1 cellular context compared by ENCODE assay signal in the genomic region with DNA sequence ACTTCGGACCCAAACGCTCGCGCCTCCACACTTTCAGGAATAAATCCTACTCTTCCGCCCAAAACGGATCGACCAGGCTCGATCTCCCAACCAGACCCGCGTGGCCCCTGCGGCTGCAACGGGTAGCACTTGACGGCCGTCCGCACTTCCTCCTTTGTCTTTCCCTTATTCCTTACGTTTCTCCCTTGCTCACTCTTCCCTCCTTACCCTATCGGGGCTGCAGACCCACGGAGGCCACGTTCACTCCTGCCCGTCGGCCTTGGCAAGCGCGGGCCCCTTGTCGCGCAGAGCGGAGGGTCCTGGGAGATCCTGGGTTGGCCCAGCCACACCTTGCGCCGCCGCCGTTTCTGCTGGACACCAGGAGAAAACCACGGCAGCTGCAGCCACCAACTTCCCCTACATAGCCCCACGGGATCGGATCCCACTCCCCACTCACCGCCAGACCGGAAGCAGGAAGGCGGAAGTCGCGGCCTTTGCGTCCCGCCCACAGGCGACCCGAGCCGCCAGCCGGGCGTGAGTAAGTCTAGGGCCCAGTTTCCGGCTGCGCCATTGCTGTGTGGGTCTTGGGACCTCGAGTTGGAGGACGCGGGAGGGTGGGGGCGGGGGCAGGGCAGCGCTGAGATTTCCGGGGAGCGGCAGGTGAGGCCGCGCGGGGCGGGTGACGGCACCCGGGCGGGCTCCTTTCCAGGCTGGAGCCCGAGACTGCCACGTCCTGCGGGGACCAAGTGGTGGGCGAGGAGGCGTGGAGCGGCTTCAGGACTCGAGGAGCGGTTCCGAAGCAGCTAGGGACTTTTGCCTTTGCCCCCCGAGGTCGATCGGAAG.
TF ChIP-seq lines count a peak whose summit lies in the region.

TSS of gene SMIM15 (minus strand) at position 459 of the 822 bp plus-strand sequence. CDS start 2,297 bp downstream, outside the sequence.

TF ChIP-seq in HepG2, 621 proteins besides CTCF, POLR2A, EP300 and RAD21 (continued from another document and continues in another):
- TF ChIP-seq RNF2 (conservative IDR thresholded peaks at IDR 0.05; ENCODE audit: low read depth) (0 out of 2 replicates have a peak, but pooled peaks have one; percentile 24), ZNF281 (CRISPR knock-in tag; IDR thresholded peaks at IDR 0.05; ENCODE audit: borderline replicate concordance) (peak; percentile 74; the same call in 1 of the 2 replicates), ZNF414 (CRISPR knock-in tag; IDR thresholded peaks at IDR 0.05) (peak; percentile 59), ZFP91 (CRISPR knock-in tag; IDR thresholded peaks at IDR 0.05; ENCODE audit: borderline replicate concordance) (peak; percentile 86; the same call in 1 of the 2 replicates), TRIM24 (CRISPR knock-in tag; IDR thresholded peaks at IDR 0.05) (no peak), ZNF557 (CRISPR knock-in tag; IDR thresholded peaks at IDR 0.05) (0 out of 2 replicates have a peak, but pooled peaks have one; percentile 75), TBX2 (CRISPR knock-in tag; IDR thresholded peaks at IDR 0.05; ENCODE audit: borderline replicate concordance) (peak; percentile 81), ZNF614 (CRISPR knock-in tag; IDR thresholded peaks at IDR 0.05; ENCODE audit: borderline replicate concordance) (peak; percentile 67; the same call in 1 of the 2 replicates), ZNF230 (CRISPR knock-in tag; IDR thresholded peaks at IDR 0.05) (peak; percentile 82), ZNF331 (CRISPR knock-in tag; IDR thresholded peaks at IDR 0.05) (peak; percentile 26; the same call in 1 of the 2 replicates), ZNF607 (CRISPR knock-in tag; IDR thresholded peaks at IDR 0.05; ENCODE audit: borderline replicate concordance) (peak; percentile 61), ZNF543 (CRISPR knock-in tag; IDR thresholded peaks at IDR 0.05) (peak; percentile 76), TCF7 (IDR thresholded peaks at IDR 0.05; ENCODE audit: low read depth) (no peak), ZBTB38 (CRISPR knock-in tag; IDR thresholded peaks at IDR 0.05) (peak; percentile 26; the same call in 1 of the 2 replicates), ONECUT2 (CRISPR knock-in tag; IDR thresholded peaks at IDR 0.05) (0 out of 2 replicates have a peak, but pooled peaks have one; percentile 4), ZNF432 (CRISPR knock-in tag; IDR thresholded peaks at IDR 0.05; ENCODE audit: borderline replicate concordance) (no peak), KLF12 (CRISPR knock-in tag; IDR thresholded peaks at IDR 0.05; ENCODE audit: borderline replicate concordance) (peak; percentile 85), DPF2 (CRISPR knock-in tag; IDR thresholded peaks at IDR 0.05; ENCODE audit: borderline replicate concordance, low read depth) (no peak), ZNF562 (CRISPR knock-in tag; IDR thresholded peaks at IDR 0.05; ENCODE audit: borderline replicate concordance) (no peak), ZNF17 (CRISPR knock-in tag; IDR thresholded peaks at IDR 0.05) (no peak), MXD4 (CRISPR knock-in tag; IDR thresholded peaks at IDR 0.05) (peak; percentile 38; the same call in 1 of the 2 replicates), ZFX (CRISPR knock-in tag; IDR thresholded peaks at IDR 0.05; ENCODE audit: low read depth) (peak; percentile 93), MTA1 (CRISPR knock-in tag; IDR thresholded peaks at IDR 0.05; ENCODE audit: borderline replicate concordance) (peak; percentile 89; the same call in 1 of the 2 replicates), POGK (CRISPR knock-in tag; conservative IDR thresholded peaks at IDR 0.05) (peak; percentile 65), NFYC (CRISPR knock-in tag; IDR thresholded peaks at IDR 0.05) (peak; percentile 47), PRMT3 (CRISPR knock-in tag; IDR thresholded peaks at IDR 0.05; ENCODE audit: borderline replicate concordance, low read depth) (peak; percentile 72; the same call in 1 of the 2 replicates), NAIF1 (CRISPR knock-in tag; IDR thresholded peaks at IDR 0.05; ENCODE audit: borderline replicate concordance) (no peak), IRF9 (CRISPR knock-in tag; IDR thresholded peaks at IDR 0.05; ENCODE audit: borderline replicate concordance) (peak; percentile 55; the same call in 1 of the 2 replicates), CENPX (CRISPR knock-in tag; IDR thresholded peaks at IDR 0.05) (no peak), SIX4 (CRISPR knock-in tag; IDR thresholded peaks at IDR 0.05) (no peak), ZEB1 (IDR thresholded peaks at IDR 0.05; ENCODE audit: insufficient replicate concordance, low read depth) (peak; percentile 21), ZNF883 (CRISPR knock-in tag; IDR thresholded peaks at IDR 0.05; ENCODE audit: not compliant biosample characterization) (peak; percentile 87), NFE2 (CRISPR knock-in tag; IDR thresholded peaks at IDR 0.05) (no peak), GATAD1 (CRISPR knock-in tag; IDR thresholded peaks at IDR 0.05) (peak; percentile 82), CREM (IDR thresholded peaks at IDR 0.05) (peak; percentile 52), CREM (CRISPR knock-in tag; IDR thresholded peaks at IDR 0.05) (no peak), SCMH1 (CRISPR knock-in tag; IDR thresholded peaks at IDR 0.05; ENCODE audit: borderline replicate concordance) (no peak), KMT2A (CRISPR knock-in tag; IDR thresholded peaks at IDR 0.05) (peak; percentile 82; the same call in 1 of the 2 replicates)
- TF ChIP-seq, protein P1, sequence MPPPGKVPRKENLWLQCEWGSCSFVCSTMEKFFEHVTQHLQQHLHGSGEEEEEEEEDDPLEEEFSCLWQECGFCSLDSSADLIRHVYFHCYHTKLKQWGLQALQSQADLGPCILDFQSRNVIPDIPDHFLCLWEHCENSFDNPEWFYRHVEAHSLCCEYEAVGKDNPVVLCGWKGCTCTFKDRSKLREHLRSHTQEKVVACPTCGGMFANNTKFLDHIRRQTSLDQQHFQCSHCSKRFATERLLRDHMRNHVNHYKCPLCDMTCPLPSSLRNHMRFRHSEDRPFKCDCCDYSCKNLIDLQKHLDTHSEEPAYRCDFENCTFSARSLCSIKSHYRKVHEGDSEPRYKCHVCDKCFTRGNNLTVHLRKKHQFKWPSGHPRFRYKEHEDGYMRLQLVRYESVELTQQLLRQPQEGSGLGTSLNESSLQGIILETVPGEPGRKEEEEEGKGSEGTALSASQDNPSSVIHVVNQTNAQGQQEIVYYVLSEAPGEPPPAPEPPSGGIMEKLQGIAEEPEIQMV (CRISPR knock-in tag; IDR thresholded peaks at IDR 0.05; ENCODE audit: low read depth): no peak; the same call in none of the 2 replicates
- TF ChIP-seq, protein P2, sequence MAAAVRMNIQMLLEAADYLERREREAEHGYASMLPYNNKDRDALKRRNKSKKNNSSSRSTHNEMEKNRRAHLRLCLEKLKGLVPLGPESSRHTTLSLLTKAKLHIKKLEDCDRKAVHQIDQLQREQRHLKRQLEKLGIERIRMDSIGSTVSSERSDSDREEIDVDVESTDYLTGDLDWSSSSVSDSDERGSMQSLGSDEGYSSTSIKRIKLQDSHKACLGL (CRISPR knock-in tag; IDR thresholded peaks at IDR 0.05): peak; percentile 51
- TF ChIP-seq, protein P3, sequence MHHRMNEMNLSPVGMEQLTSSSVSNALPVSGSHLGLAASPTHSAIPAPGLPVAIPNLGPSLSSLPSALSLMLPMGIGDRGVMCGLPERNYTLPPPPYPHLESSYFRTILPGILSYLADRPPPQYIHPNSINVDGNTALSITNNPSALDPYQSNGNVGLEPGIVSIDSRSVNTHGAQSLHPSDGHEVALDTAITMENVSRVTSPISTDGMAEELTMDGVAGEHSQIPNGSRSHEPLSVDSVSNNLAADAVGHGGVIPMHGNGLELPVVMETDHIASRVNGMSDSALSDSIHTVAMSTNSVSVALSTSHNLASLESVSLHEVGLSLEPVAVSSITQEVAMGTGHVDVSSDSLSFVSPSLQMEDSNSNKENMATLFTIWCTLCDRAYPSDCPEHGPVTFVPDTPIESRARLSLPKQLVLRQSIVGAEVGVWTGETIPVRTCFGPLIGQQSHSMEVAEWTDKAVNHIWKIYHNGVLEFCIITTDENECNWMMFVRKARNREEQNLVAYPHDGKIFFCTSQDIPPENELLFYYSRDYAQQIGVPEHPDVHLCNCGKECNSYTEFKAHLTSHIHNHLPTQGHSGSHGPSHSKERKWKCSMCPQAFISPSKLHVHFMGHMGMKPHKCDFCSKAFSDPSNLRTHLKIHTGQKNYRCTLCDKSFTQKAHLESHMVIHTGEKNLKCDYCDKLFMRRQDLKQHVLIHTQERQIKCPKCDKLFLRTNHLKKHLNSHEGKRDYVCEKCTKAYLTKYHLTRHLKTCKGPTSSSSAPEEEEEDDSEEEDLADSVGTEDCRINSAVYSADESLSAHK (CRISPR knock-in tag; IDR thresholded peaks at IDR 0.05; ENCODE audit: borderline replicate concordance): no peak
- TF ChIP-seq, protein P4, sequence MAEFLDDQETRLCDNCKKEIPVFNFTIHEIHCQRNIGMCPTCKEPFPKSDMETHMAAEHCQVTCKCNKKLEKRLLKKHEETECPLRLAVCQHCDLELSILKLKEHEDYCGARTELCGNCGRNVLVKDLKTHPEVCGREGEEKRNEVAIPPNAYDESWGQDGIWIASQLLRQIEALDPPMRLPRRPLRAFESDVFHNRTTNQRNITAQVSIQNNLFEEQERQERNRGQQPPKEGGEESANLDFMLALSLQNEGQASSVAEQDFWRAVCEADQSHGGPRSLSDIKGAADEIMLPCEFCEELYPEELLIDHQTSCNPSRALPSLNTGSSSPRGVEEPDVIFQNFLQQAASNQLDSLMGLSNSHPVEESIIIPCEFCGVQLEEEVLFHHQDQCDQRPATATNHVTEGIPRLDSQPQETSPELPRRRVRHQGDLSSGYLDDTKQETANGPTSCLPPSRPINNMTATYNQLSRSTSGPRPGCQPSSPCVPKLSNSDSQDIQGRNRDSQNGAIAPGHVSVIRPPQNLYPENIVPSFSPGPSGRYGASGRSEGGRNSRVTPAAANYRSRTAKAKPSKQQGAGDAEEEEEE (CRISPR knock-in tag; IDR thresholded peaks at IDR 0.05; ENCODE audit: borderline replicate concordance): no peak; the same call in 1 of the 2 replicates
